ENCODE assay signal across 8 cellular contexts in the genomic region with DNA sequence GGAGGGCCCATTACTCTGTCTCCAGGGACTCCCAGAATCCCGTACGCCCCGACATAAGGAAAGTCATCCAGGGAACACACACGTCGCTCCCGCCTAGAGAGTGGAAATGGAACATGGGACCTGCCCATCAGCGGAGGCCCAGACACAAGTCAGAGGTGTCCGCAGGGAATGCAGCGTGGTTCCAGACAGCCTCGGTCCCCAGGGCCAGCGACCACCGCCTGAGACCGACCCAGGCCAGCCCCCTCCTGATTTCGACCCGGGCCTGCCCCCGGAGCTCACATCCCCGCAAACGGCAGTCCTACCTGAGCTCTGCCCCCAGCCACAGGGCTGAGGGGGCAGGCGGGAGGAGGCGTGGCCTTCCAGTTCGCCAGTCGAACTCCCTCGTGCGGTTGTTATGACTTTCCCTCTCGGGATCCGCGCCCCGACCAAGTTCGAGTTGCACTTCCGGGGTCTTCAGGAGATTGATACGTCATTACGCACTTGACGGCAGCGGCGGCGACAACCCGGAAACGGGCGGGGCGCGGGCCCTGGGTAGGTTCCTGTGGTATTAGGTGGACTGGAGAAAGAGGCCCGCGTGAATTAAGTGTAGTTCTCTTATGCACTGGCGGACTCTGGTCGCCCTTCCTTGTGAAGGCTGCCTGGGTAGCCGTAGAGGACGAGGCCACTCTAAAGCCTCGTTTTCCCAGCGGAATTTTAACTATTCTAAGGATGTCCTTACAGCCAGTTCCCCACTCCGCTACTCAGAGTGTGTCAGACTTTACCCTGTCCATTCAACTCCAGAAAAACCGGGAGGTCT.
DNase-seq lines count a peak whose midpoint lies in the region; ATAC-seq and TF ChIP-seq lines count a peak whose summit lies in the region.

No MANE protein-coding gene starts in this region.

- H3K27ac ChIP-seq in AG04450 (ENCODE audit: low read depth, low read length) (peak overlapping the region; percentile 76), VCaP (peak overlapping the region; percentile 72), mammary epithelial cell (ENCODE audit: insufficient read depth, low read depth, low read length) (peak overlapping the region; percentile 76), iPS-20b (ENCODE audit: low read length) (no peak overlapping the region), skin epidermis (peak overlapping the region; percentile 44 to 96 (median 86))

- no peaks in the 10 kb centered on the region for H3K36me3 ChIP-seq in mammary epithelial cell (ENCODE audit: insufficient read depth, low read length)
- no peaks in the 10 kb centered on the region for H3K36me3 ChIP-seq in iPS-20b (ENCODE audit: insufficient read depth, low read depth, low read length)

- intact Hi-C loops in mammary epithelial cell (cut with micrococcal nuclease): no loop called here

- H3K4me3 ChIP-seq in AG04450 (ENCODE audit: low read depth, low read length) (peak overlapping the region; percentile 91), mammary epithelial cell (replicated peaks in 1 of 3; ENCODE audit: insufficient read depth in 1 of 3, low read depth in 2 of 3, low read length in 3 of 3) (peak overlapping the region; percentile 84 to 93 (median 91)), iPS-20b (ENCODE audit: low read length) (peak overlapping the region; percentile 77), skin epidermis (peak overlapping the region; percentile 58 to 95 (median 84))

- TF ChIP-seq CTCF in AG04450 (IDR thresholded peaks at IDR 0.05; ENCODE audit: low read depth, low read length) (peak; percentile 16; the same call in 1 of the 2 replicates), VCaP (conservative IDR thresholded peaks at IDR 0.05) (no peak; the same call in 1 of the 2 replicates), mammary epithelial cell (conservative IDR thresholded peaks at IDR 0.05 in 1 of 2, IDR thresholded peaks at IDR 0.05 in 1 of 2; ENCODE audit: extremely low read depth in 1 of 2, insufficient read depth in 1 of 2, low read depth in 1 of 2, low read length in 2 of 2) (peak in 1 of 2 donors; percentile 35)

- H3K9me3 ChIP-seq in AG04450 (ENCODE audit: control insufficient read depth, insufficient read depth, low read length): peaks cover 2% of the 10 kb centered on the region; the same call in 1 of the 2 replicates
- no peaks in the 10 kb centered on the region for H3K9me3 ChIP-seq in mammary epithelial cell (replicated peaks; ENCODE audit: insufficient read depth, low read length)
- H3K9me3 ChIP-seq in iPS-20b (ENCODE audit: insufficient read depth, low read depth, low read length): peaks cover 4% of the 10 kb centered on the region

- DNase-seq in AG04450 (ENCODE audit: low read depth, low spot score): peak; percentile 86
- DNase-seq in NCI-H2196 (lab: John Stamatoyannopoulos, UW; ENCODE audit: unreplicated experiment): peak; percentile 75
- DNase-seq in mammary epithelial cell: peak; percentile 95

- dilution Hi-C loops in mammary epithelial cell (cut with HindIII; ENCODE audit: low sequenced_read_pairs): no loop called here

- ATAC-seq in GM18873 (IDR thresholded peaks at IDR 0.05; ENCODE audit: low FRiP score, unreplicated experiment) (peak; percentile 99), HG03135 (IDR thresholded peaks at IDR 0.05; ENCODE audit: unreplicated experiment) (peak; percentile 100)

- POLR2A ChIA-PET in AG04450 (lab: Yijun Ruan, JAX): no interaction called here

- H3K9ac ChIP-seq in mammary epithelial cell (ENCODE audit: insufficient read depth, low read length) (peak overlapping the region; percentile 82), iPS-20b (ENCODE audit: low read depth, low read length) (peak overlapping the region; percentile 75; the same call in 1 of the 2 replicates)

- H2AFZ ChIP-seq in mammary epithelial cell (ENCODE audit: low read depth, low read length): peak overlapping the region; percentile 99

- no peaks in the 10 kb centered on the region for H4K20me1 ChIP-seq in mammary epithelial cell (ENCODE audit: insufficient read depth, low read length)

- H3K27me3 ChIP-seq in AG04450 (ENCODE audit: control insufficient read depth, insufficient read depth, low read length): no peaks in the 10 kb centered on the region
- H3K27me3 ChIP-seq in mammary epithelial cell (ENCODE audit: insufficient read depth, low read length): no peaks in the 10 kb centered on the region
- no peaks in the 10 kb centered on the region for H3K27me3 ChIP-seq in iPS-20b (ENCODE audit: insufficient read depth, low read length)

- peaks cover 23% of the 10 kb centered on the region for H3K79me2 ChIP-seq in mammary epithelial cell (ENCODE audit: insufficient read depth, low read length)

- WGBS in mammary epithelial cell (ENCODE audit: low coverage, missing lambda C conversion rate): 1% methylated on average over 39 of the region's 51 CpGs

- peak overlapping the region; percentile 86 for H3K4me2 ChIP-seq in mammary epithelial cell (ENCODE audit: insufficient read depth, low read depth, low read length)

- in situ Hi-C loops in mammary epithelial cell (cut with MboI; ENCODE audit: low sequenced_read_pairs in 2 of 2): no loop called here

- H3K4me1 ChIP-seq in mammary epithelial cell (ENCODE audit: insufficient read depth, low read length): peaks cover 5% of the 10 kb centered on the region
- H3K4me1 ChIP-seq in iPS-20b (ENCODE audit: insufficient read depth, low read length): no peaks in the 10 kb centered on the region; the same call in 1 of the 2 replicates

- CTCF ChIA-PET in AG04450 (lab: Charles Lee): no interaction called here
- CTCF ChIA-PET in mammary epithelial cell (lab: Charles Lee; ENCODE audit: low non-redundant PET): no interaction called here

- TSS peak; percentile 44 for BruUV-seq in mammary epithelial cell (replicated peaks; lab: Mats Ljungman, UMichigan)
